In the genomic region with DNA sequence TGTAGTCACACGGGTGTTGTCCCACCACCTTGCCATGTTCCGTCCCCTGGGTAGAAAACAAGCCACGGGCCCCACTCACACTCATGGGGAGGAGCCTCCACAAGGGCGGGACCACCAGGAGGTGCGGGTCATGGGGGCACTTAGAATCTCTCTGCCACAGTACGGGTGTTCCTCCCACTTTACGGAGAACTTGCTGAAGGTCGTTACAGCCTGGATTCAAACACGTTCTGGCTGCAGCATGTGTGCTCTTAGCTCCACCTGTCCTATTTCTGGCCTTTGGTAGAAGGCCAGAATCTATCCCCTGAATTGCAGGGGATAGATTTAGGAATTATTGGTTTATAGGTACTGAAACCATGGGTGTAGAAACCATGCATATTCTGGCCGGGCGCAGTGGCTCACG, we compare ENCODE assay signal across 20 cellular contexts.
"Had no signal": no experiment of that assay in that cellular context is flagged by ENCODE, and none has a peak within 500 bp of the region (broad histone marks: within the 10 kb centered on the region; RNA-seq: fewer than 3 reads in every experiment).

No MANE protein-coding gene starts in this region.

- H3K4me3 Mint-ChIP-seq: memory B cell, mesothelial cell of epicardium, natural killer cell, neural crest cell had no signal

- DNase-seq: colonic mucosa; dermis blood vessel endothelial cell; erythroblast; foreskin melanocyte; head of caudate nucleus; hypothalamus; lower lobe of right lung; natural killer cell; nucleus accumbens; ovary; right cardiac atrium; small intestine; stimulated activated CD4-positive, alpha-beta T cell treated with anti-CD3 and anti-CD28 coated beads, Interleukin-12 subunit alpha, Interleukin-12 subunit beta, amount 100 ng/mL, for 4 hours; stimulated activated naive CD4-positive, alpha-beta T cell treated with Interleukin-2 at 50 U/mL for 16 hours; testis; uterus had no signal

- H3K27ac Mint-ChIP-seq: mesothelial cell of epicardium, natural killer cell had no signal

- H3K27me3 ChIP-seq: colonic mucosa, ovary, testis, tibial nerve, uterus had no signal

- H3K36me3 ChIP-seq: colonic mucosa, ovary, uterus had no signal

- H3K4me1 Mint-ChIP-seq: mesothelial cell of epicardium had no signal

- H3K4me1 ChIP-seq: colonic mucosa, testis, tibial nerve, uterus had no signal

- ATAC-seq: natural killer cell had no signal

- H3K27ac ChIP-seq: colonic mucosa, ovary, testis, tibial nerve, uterus had no signal

- H3K9me3 Mint-ChIP-seq: memory B cell, natural killer cell had no signal

- H3K9me3 ChIP-seq: colonic mucosa, lower lobe of right lung, ovary, testis, tibial nerve, uterus had no signal

- H3K27me3 Mint-ChIP-seq: memory B cell had no signal

- H3K4me3 ChIP-seq: colonic mucosa, lower lobe of right lung, ovary, testis, tibial nerve, uterus had no signal
